In genomic region chr21:42560517-42561179, GRCh38 we compare ENCODE assay signal across 18 cellular contexts. TPM values are rescaled to one million over a fixed set of nuclear protein-coding genes. Genes with fewer than 3 reads are reported as not detected.
DNase-seq lines count a peak whose midpoint lies in the region; ATAC-seq lines count a peak whose summit lies in the region.
"Had no signal": no experiment of that assay in that cellular context is flagged by ENCODE, and none has a peak within 500 bp of the region (broad histone marks: within the 10 kb centered on the region; RNA-seq: fewer than 3 reads in every experiment).

No MANE protein-coding gene starts in this region.

- peaks cover 10% of the 10 kb centered on the region for H3K36me3 Mint-ChIP-seq in IgD-negative memory B cell
- H3K36me3 Mint-ChIP-seq in stimulated activated memory B cell treated with anti-CD40 and anti-IgM and Interleukin-4, amounts not matched to agents 10 μg/mL and 1 μg/mL and 100 μg/mL, for 72 hours: peaks cover 60% of the 10 kb centered on the region

- H3K4me1 Mint-ChIP-seq in IgD-negative memory B cell: peaks cover 11 to 25% (median 16%) of the 10 kb centered on the region in 3 donors
- H3K4me1 Mint-ChIP-seq in stimulated activated memory B cell treated with anti-CD40 and anti-IgM and Interleukin-4, amounts not matched to agents 10 μg/mL and 1 μg/mL and 100 μg/mL, for 72 hours: peaks cover 54% of the 10 kb centered on the region
- H3K4me1 Mint-ChIP-seq: stimulated activated effector memory CD8-positive, alpha-beta T cell treated with anti-CD3 and anti-CD28 coated beads, Interleukin-12 subunit alpha, Interleukin-12 subunit beta, amount 100 ng/mL, for 72 hours had no signal

- peak; percentile 51 for DNase-seq in NCI-H2171 (lab: John Stamatoyannopoulos, UW)
- peak; percentile 22 for DNase-seq in islet precursor cell
- DNase-seq in activated CD8-positive, alpha-beta memory T cell treated with anti-CD3 and anti-CD28 coated beads for 24 hours: no peak
- no peak for DNase-seq in stimulated activated CD8-positive, alpha-beta memory T cell treated with anti-CD3 and anti-CD28 coated beads, Interleukin-4, amount 100 ng/mL, for 48 hours
- DNase-seq: activated CD4-positive, alpha-beta memory T cell treated with anti-CD3 and anti-CD28 coated beads for 36 hours; activated T-cell treated with anti-CD3 and anti-CD28 coated beads, Interleukin-2, amount 50 U/mL, for 48 hours; DMS79 treated with DMSO at 0.1 percent for 48 hours; effector CD4-positive, alpha-beta T cell; gastrocnemius medialis; mammary epithelial cell; pancreas; PC-9; T-helper 2 cell had no signal

- no peak for ATAC-seq in stimulated activated memory B cell treated with anti-CD40 and anti-IgM and Interleukin-4, amounts not matched to agents 10 μg/mL and 1 μg/mL and 100 μg/mL, for 72 hours
- no peak for ATAC-seq in HG02970 (IDR thresholded peaks at IDR 0.05; ENCODE audit: low FRiP score, unreplicated experiment)
- ATAC-seq: stimulated activated effector memory CD8-positive, alpha-beta T cell treated with anti-CD3 and anti-CD28 coated beads, Interleukin-12 subunit alpha, Interleukin-12 subunit beta, amount 100 ng/mL, for 72 hours had no signal

- H3K9me3 Mint-ChIP-seq in IgD-negative memory B cell: no peaks in the 10 kb centered on the region
- no peaks in the 10 kb centered on the region for H3K9me3 Mint-ChIP-seq in stimulated activated memory B cell treated with anti-CD40 and anti-IgM and Interleukin-4, amounts not matched to agents 10 μg/mL and 1 μg/mL and 100 μg/mL, for 72 hours
- H3K9me3 Mint-ChIP-seq: activated CD4-positive, alpha-beta memory T cell treated with anti-CD3 and anti-CD28 coated beads for 36 hours; stimulated activated effector memory CD8-positive, alpha-beta T cell treated with anti-CD3 and anti-CD28 coated beads, Interleukin-12 subunit alpha, Interleukin-12 subunit beta, amount 100 ng/mL, for 72 hours had no signal

- H3K27me3 Mint-ChIP-seq in IgD-negative memory B cell: no peaks in the 10 kb centered on the region
- no peaks in the 10 kb centered on the region for H3K27me3 Mint-ChIP-seq in stimulated activated memory B cell treated with anti-CD40 and anti-IgM and Interleukin-4, amounts not matched to agents 10 μg/mL and 1 μg/mL and 100 μg/mL, for 72 hours
- H3K27me3 Mint-ChIP-seq: activated CD4-positive, alpha-beta memory T cell treated with anti-CD3 and anti-CD28 coated beads for 36 hours; activated naive CD8-positive, alpha-beta T cell had no signal

- H3K27ac Mint-ChIP-seq in IgD-negative memory B cell: peak overlapping the region in 2 of 3 donors; percentile 44 to 81
- peak overlapping the region; percentile 57 for H3K27ac Mint-ChIP-seq in stimulated activated memory B cell treated with anti-CD40 and anti-IgM and Interleukin-4, amounts not matched to agents 10 μg/mL and 1 μg/mL and 100 μg/mL, for 72 hours
- H3K27ac Mint-ChIP-seq: activated CD4-positive, alpha-beta memory T cell treated with anti-CD3 and anti-CD28 coated beads for 36 hours; activated naive CD8-positive, alpha-beta T cell; stimulated activated effector memory CD8-positive, alpha-beta T cell treated with anti-CD3 and anti-CD28 coated beads, Interleukin-12 subunit alpha, Interleukin-12 subunit beta, amount 100 ng/mL, for 72 hours had no signal

- H3K4me3 Mint-ChIP-seq in IgD-negative memory B cell: peak overlapping the region in 1 of 4 donors; percentile 28
- H3K4me3 Mint-ChIP-seq in stimulated activated memory B cell treated with anti-CD40 and anti-IgM and Interleukin-4, amounts not matched to agents 10 μg/mL and 1 μg/mL and 100 μg/mL, for 72 hours: no peak overlapping the region
- H3K4me3 Mint-ChIP-seq: activated CD4-positive, alpha-beta memory T cell treated with anti-CD3 and anti-CD28 coated beads for 36 hours; activated naive CD8-positive, alpha-beta T cell; stimulated activated effector memory CD8-positive, alpha-beta T cell treated with anti-CD3 and anti-CD28 coated beads, Interleukin-12 subunit alpha, Interleukin-12 subunit beta, amount 100 ng/mL, for 72 hours had no signal

RNA-seq across cellular contexts. Expression of gene SLC37A1, which starts 47.0 kb away (rescaled TPM):
- polyA plus RNA-seq in IgD-negative memory B cell: 14.8 TPM

Comparison
In these comparisons a context has a peak if more than half of its experiments do, and no peak if none do; other contexts are left out.
1. DNase-seq: peak in NCI-H2171 (single experiment) and islet precursor cell (single experiment); none in activated CD8-positive, alpha-beta memory T cell treated with anti-CD3 and anti-CD28 coated beads for 24 hours (single experiment) and stimulated activated CD8-positive, alpha-beta memory T cell treated with anti-CD3 and anti-CD28 coated beads, Interleukin-4, amount 100 ng/mL, for 48 hours (single experiment).